Comparison of ENCODE assay signal across 14 cellular contexts in genomic region chr1:62676606-62677356, GRCh38. TPM values are rescaled to one million over a fixed set of nuclear protein-coding genes. Genes with fewer than 3 reads are reported as not detected.
DNase-seq lines count a peak whose midpoint lies in the region; ATAC-seq and TF ChIP-seq lines count a peak whose summit lies in the region.
"Had no signal": no experiment of that assay in that cellular context is flagged by ENCODE, and none has a peak within 500 bp of the region (broad histone marks: within the 10 kb centered on the region; RNA-seq: fewer than 3 reads in every experiment).

No MANE protein-coding gene starts in this region.

- CTCF ChIA-PET in WTC11 (lab: Charles Lee): no interaction called here

- H3K4me3 Mint-ChIP-seq in HFFc6 (peak overlapping the region; percentile 58), WTC11 (no peak overlapping the region)
- H3K4me3 Mint-ChIP-seq: stimulated activated naive CD8-positive, alpha-beta T cell treated with anti-CD3 and anti-CD28 coated beads, Interleukin-15, amount 100 ng/mL, for 72 hours had no signal

- peak; percentile 79 for ATAC-seq in WTC11
- ATAC-seq in HG02970 (IDR thresholded peaks at IDR 0.05; ENCODE audit: low FRiP score, unreplicated experiment): no peak
- no peak for ATAC-seq in HG02763 (IDR thresholded peaks at IDR 0.05; ENCODE audit: unreplicated experiment)
- ATAC-seq in HG02623 (IDR thresholded peaks at IDR 0.05; ENCODE audit: unreplicated experiment): no peak
- ATAC-seq: lower lobe of right lung; Panc1; stimulated activated naive CD8-positive, alpha-beta T cell treated with anti-CD3 and anti-CD28 coated beads, Interleukin-15, amount 100 ng/mL, for 72 hours had no signal

- H3K27ac Mint-ChIP-seq in HFFc6 (peak overlapping the region; percentile 79), WTC11 (peak overlapping the region; percentile 84)

- H3K36me3 Mint-ChIP-seq in HFFc6 (ENCODE audit: low read depth): peaks cover 20% of the 10 kb centered on the region
- 0 out of 2 replicates have a peak, but pooled peaks cover 2% of the 10 kb centered on the region for H3K36me3 Mint-ChIP-seq in WTC11

- H3K27me3 Mint-ChIP-seq in HFFc6 (ENCODE audit: insufficient read depth) (no peaks in the 10 kb centered on the region), WTC11 (ENCODE audit: low read depth) (no peaks in the 10 kb centered on the region)
- H3K27me3 Mint-ChIP-seq: stimulated activated naive CD8-positive, alpha-beta T cell treated with anti-CD3 and anti-CD28 coated beads, Interleukin-15, amount 100 ng/mL, for 72 hours had no signal

- TF ChIP-seq CTCF in HFFc6 (IDR thresholded peaks at IDR 0.05): no peak
- no peak for TF ChIP-seq CTCF in WTC11 (IDR thresholded peaks at IDR 0.05)

- in situ Hi-C loops in KBM-7 (cut with MboI; ENCODE audit: low pct_unique_long_range_greater_than_20kb, low sequenced_read_pairs): no loop called here

- H3K4me1 Mint-ChIP-seq in HFFc6 (ENCODE audit: low read depth) (peaks cover 52% of the 10 kb centered on the region), WTC11 (peaks cover 31% of the 10 kb centered on the region)

- H3K9me3 Mint-ChIP-seq in HFFc6 (no peaks in the 10 kb centered on the region), WTC11 (no peaks in the 10 kb centered on the region)
- H3K9me3 Mint-ChIP-seq: stimulated activated naive CD8-positive, alpha-beta T cell treated with anti-CD3 and anti-CD28 coated beads, Interleukin-15, amount 100 ng/mL, for 72 hours had no signal

- POLR2A ChIA-PET in WTC11 (lab: Charles Lee): no interaction called here

- DNase-seq in AG20443 (ENCODE audit: low spot score) (peak; percentile 25), HFFc6 (peak; percentile 73), WTC11 (ENCODE audit: low spot score) (no peak), foreskin melanocyte (peak; percentile 84), KBM-7 (no peak)
- DNase-seq: activated gamma-delta T cell treated with Interleukin-2 at 50 U/mL for 16 hours; lower lobe of right lung; NCI-H1417; stimulated activated naive CD8-positive, alpha-beta T cell treated with anti-CD3 and anti-CD28 coated beads, Interleukin-15, amount 100 ng/mL, for 72 hours; T1000 had no signal

TF ChIP-seq in WTC11, 78 proteins besides CTCF, POLR2A, EP300 and RAD21:
- TF ChIP-seq MAX (CRISPR knock-in tag; IDR thresholded peaks at IDR 0.05): no peak
- TF ChIP-seq USF2 (CRISPR knock-in tag; IDR thresholded peaks at IDR 0.05): peak; percentile 68
- TF ChIP-seq, protein P1, sequence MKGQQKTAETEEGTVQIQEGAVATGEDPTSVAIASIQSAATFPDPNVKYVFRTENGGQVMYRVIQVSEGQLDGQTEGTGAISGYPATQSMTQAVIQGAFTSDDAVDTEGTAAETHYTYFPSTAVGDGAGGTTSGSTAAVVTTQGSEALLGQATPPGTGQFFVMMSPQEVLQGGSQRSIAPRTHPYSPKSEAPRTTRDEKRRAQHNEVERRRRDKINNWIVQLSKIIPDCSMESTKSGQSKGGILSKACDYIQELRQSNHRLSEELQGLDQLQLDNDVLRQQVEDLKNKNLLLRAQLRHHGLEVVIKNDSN (CRISPR knock-in tag; IDR thresholded peaks at IDR 0.05): peak; percentile 47; the same call in 1 of the 2 replicates

RNA-seq across cellular contexts. Expression of gene DOCK7, which starts 11.4 kb away (rescaled TPM):
- total RNA-seq in HFFc6 (2021; fragmentation: NEBNext Ultra II Directional; extraction: Animal tissue kit (Norgen Biotek cat#: 25700)): 100 to 1,000 TPM in 3 of 6 experiments, 10 to 100 TPM in 3; 93.3 to 115 (median 105) TPM
- total RNA-seq in WTC11 (2021): 34.2 to 34.7 TPM (median 34.7 TPM) in 3 replicates

Comparison
In these comparisons a context has a peak if more than half of its experiments do, and no peak if none do; other contexts are left out.
1. DNase-seq: peak in AG20443 (single experiment), HFFc6 (single experiment) and foreskin melanocyte (single experiment); none in WTC11 (single experiment) and KBM-7 (single experiment).